ENCODE assay signal across 8 cellular contexts in genomic region chr12:49092086-49092815, GRCh38. TPM values are rescaled to one million over a fixed set of nuclear protein-coding genes. Genes with fewer than 3 reads are reported as not detected.
DNase-seq lines count a peak whose midpoint lies in the region; ATAC-seq and TF ChIP-seq lines count a peak whose summit lies in the region.

No MANE protein-coding gene starts in this region.

- no peaks in the 10 kb centered on the region for H3K9me3 Mint-ChIP-seq in GM23338

- no peaks in the 10 kb centered on the region for H3K9me2 ChIP-seq in GM23338 (ENCODE audit: insufficient read depth)

- no CpG with 5 or more reads among the region's 32 CpGs for WGBS in iPS DF 6.9 (ENCODE audit: insufficient coverage, insufficient read length)

- H3K4me1 ChIP-seq in ACC112 (ENCODE audit: control insufficient read depth, insufficient read depth, low read length, unreplicated experiment) (peaks cover 26% of the 10 kb centered on the region), GM23338 (ENCODE audit: insufficient read depth) (peaks cover 51% of the 10 kb centered on the region), iPS DF 6.9 (ENCODE audit: control insufficient read depth, insufficient read depth, low read length) (peaks cover 11% of the 10 kb centered on the region)

- peaks cover 84% of the 10 kb centered on the region for H3K27me3 Mint-ChIP-seq in GM23338 (ENCODE audit: insufficient read depth, low read depth, poor library complexity)

- H3K4me3 ChIP-seq in ACC112 (ENCODE audit: low read depth, low read length) (peak overlapping the region; percentile 66), GM23338 (peak overlapping the region; percentile 53), iPS DF 6.9 (ENCODE audit: low read length) (peak overlapping the region; percentile 14; the same call in 1 of the 2 replicates)

- H3K27ac ChIP-seq in ACC112 (ENCODE audit: low read depth, low read length) (no peak overlapping the region), GM23338 (ENCODE audit: low read depth) (no peak overlapping the region), iPS DF 6.9 (ENCODE audit: low read length) (no peak overlapping the region)

- H3K36me3 ChIP-seq in ACC112 (ENCODE audit: insufficient read depth, low read length) (no peaks in the 10 kb centered on the region; the same call in 1 of the 2 replicates), GM23338 (ENCODE audit: insufficient read depth) (no peaks in the 10 kb centered on the region), iPS DF 6.9 (ENCODE audit: control insufficient read depth, insufficient read depth, low read length) (peaks cover 3% of the 10 kb centered on the region; the same call in 1 of the 2 replicates)

- H3K4me3 Mint-ChIP-seq in GM23338, result peak overlapping the region; percentile 68

- H3K27me3 ChIP-seq in ACC112 (ENCODE audit: insufficient read depth, low read length), result peaks cover 55% of the 10 kb centered on the region
- peaks cover 92% of the 10 kb centered on the region for H3K27me3 ChIP-seq in GM23338 (ENCODE audit: insufficient read depth)
- H3K27me3 ChIP-seq in iPS DF 6.9 (ENCODE audit: control insufficient read depth, insufficient read depth, low read length), result peaks cover 64% of the 10 kb centered on the region

- H3K9me3 ChIP-seq in iPS DF 6.9 (ENCODE audit: control insufficient read depth, insufficient read depth, low read length), result no peaks in the 10 kb centered on the region

- H2AFZ ChIP-seq in ACC112 (ENCODE audit: low read length, unreplicated experiment), result no peak overlapping the region
- H2AFZ ChIP-seq in GM23338, result peak overlapping the region; percentile 72; the same call in 1 of the 2 replicates

- peaks cover 16% of the 10 kb centered on the region; the same call in 1 of the 2 replicates for H3F3A ChIP-seq in GM23338 (replicated peaks; ENCODE audit: low read depth)

- H3K4me1 Mint-ChIP-seq in GM23338, result peaks cover 53% of the 10 kb centered on the region

- no peaks in the 10 kb centered on the region for H3K79me2 ChIP-seq in ACC112 (ENCODE audit: control insufficient read depth, insufficient read depth, low read length, unreplicated experiment)
- no peaks in the 10 kb centered on the region for H3K79me2 ChIP-seq in GM23338 (replicated peaks; ENCODE audit: insufficient read depth)

- peak; percentile 30 for ATAC-seq in GM23338

- peak overlapping the region; percentile 88 for H3K4me2 ChIP-seq in GM23338

- peak; percentile 49 to 68 for TF ChIP-seq CTCF in GM23338 (conservative IDR thresholded peaks at IDR 0.05; ENCODE audit: low read depth in 2 of 2)

- DNase-seq in GM23338 (ENCODE audit: low spot score), result peak; percentile 90
- peak; percentile 74 for DNase-seq in SK-N-DZ (ENCODE audit: low spot score)
- DNase-seq in activated naive CD8-positive, alpha-beta T cell treated with anti-CD3 and anti-CD28 coated beads, Interleukin-2, amount 50 U/mL, for 16 hours (ENCODE audit: low read depth, low spot score), result peak; percentile 34
- DNase-seq in iPS DF 6.9 (ENCODE audit: low read depth, low spot score), result no peak
- DNase-seq in stimulated activated CD4-positive, alpha-beta T cell treated with anti-CD3 and anti-CD28 coated beads, Interleukin-15, amount 100 ng/mL, for 48 hours (ENCODE audit: low read depth in 2 of 2), result peak; percentile 25 to 56
- no peak for DNase-seq in NCI-H128 (lab: John Stamatoyannopoulos, UW; ENCODE audit: unreplicated experiment)
- DNase-seq in LoVo (ENCODE audit: low spot score), result no peak

- peaks cover 14% of the 10 kb centered on the region for H4K20me1 ChIP-seq in GM23338 (replicated peaks; ENCODE audit: insufficient read depth)

- no peaks in the 10 kb centered on the region; the same call in 2 of the 3 replicates for H3K36me3 Mint-ChIP-seq in GM23338 (ENCODE audit: low read depth)

- no peak overlapping the region for H3K27ac Mint-ChIP-seq in GM23338

TF ChIP-seq in GM23338, 12 proteins besides CTCF, POLR2A, EP300 and RAD21:
- no peak for TF ChIP-seq ZNF462 (CRISPR knock-in tag; IDR thresholded peaks at IDR 0.05)
- no peak for TF ChIP-seq JUNB (IDR thresholded peaks at IDR 0.05; ENCODE audit: unreplicated experiment)
- TF ChIP-seq NANOG (IDR thresholded peaks at IDR 0.05; ENCODE audit: borderline replicate concordance), result no peak
- no peak for TF ChIP-seq STAT1 (IDR thresholded peaks at IDR 0.05; ENCODE audit: unreplicated experiment)
- peak; percentile 27 for TF ChIP-seq EZH2 (IDR thresholded peaks at IDR 0.05; ENCODE audit: low read depth, unreplicated experiment)

RNA-seq across cellular contexts. Expression of gene DHH, which starts 2.4 kb away (rescaled TPM):
- not detected in 2 replicates for total RNA-seq in GM23338 (2014; rRNA removed; shearing (Covaris generic))
- 0.09 TPM in 1 of 2 replicates, not detected in the other for polyA plus RNA-seq in GM23338 (2016; fragmentation: Nextera tagmentation; extraction: Ambion mirVana)
- polyA plus RNA-seq in SK-N-DZ (2014; cell fraction: cytosol; rRNA removed), result 0.21 TPM in 1 of 2 replicates, not detected in the other
- polyA plus RNA-seq in SK-N-DZ (2014; cell fraction: nucleus; rRNA removed), result 0.47 and 1.3 TPM in 2 replicates

RNA-seq across cellular contexts. Expression of gene LMBR1L, which starts 18.4 kb away (rescaled TPM):
- total RNA-seq in GM23338 (2014; rRNA removed; shearing (Covaris generic)), result 33.9 and 57.0 TPM in 2 replicates
- 19.8 and 24.3 TPM in 2 replicates for polyA plus RNA-seq in GM23338 (2016; fragmentation: Nextera tagmentation; extraction: Ambion mirVana)
- polyA plus RNA-seq in SK-N-DZ (2014; cell fraction: cytosol; rRNA removed), result 39.9 and 61.0 TPM in 2 replicates
- polyA plus RNA-seq in SK-N-DZ (2014; cell fraction: nucleus; rRNA removed), result 254 and 255 TPM in 2 replicates

RNA-seq across cellular contexts. Expression of gene RHEBL1, which starts 22.5 kb away (rescaled TPM):
- total RNA-seq in GM23338 (2014; rRNA removed; shearing (Covaris generic)), result 6.7 and 11.8 TPM in 2 replicates
- polyA plus RNA-seq in GM23338 (2016; fragmentation: Nextera tagmentation; extraction: Ambion mirVana), result 9.4 and 10.7 TPM in 2 replicates
- 14.2 and 19.6 TPM in 2 replicates for polyA plus RNA-seq in SK-N-DZ (2014; cell fraction: cytosol; rRNA removed)
- 14.3 and 15.4 TPM in 2 replicates for polyA plus RNA-seq in SK-N-DZ (2014; cell fraction: nucleus; rRNA removed)

RNA-seq across cellular contexts. Expression of gene KMT2D, which starts 31.7 kb away (rescaled TPM):
- total RNA-seq in GM23338 (2014; rRNA removed; shearing (Covaris generic)), result 86.1 and 120 TPM in 2 replicates
- polyA plus RNA-seq in GM23338 (2016; fragmentation: Nextera tagmentation; extraction: Ambion mirVana), result 17.6 and 18.3 TPM in 2 replicates
- 19.0 and 23.0 TPM in 2 replicates for polyA plus RNA-seq in SK-N-DZ (2014; cell fraction: cytosol; rRNA removed)
- 28.8 and 36.1 TPM in 2 replicates for polyA plus RNA-seq in SK-N-DZ (2014; cell fraction: nucleus; rRNA removed)

RNA-seq across cellular contexts. Expression of gene TUBA1B, which starts 38.9 kb away (rescaled TPM):
- total RNA-seq in GM23338 (2014; rRNA removed; shearing (Covaris generic)), result 2,341 and 2,718 TPM in 2 replicates
- 1,008 and 1,116 TPM in 2 replicates for polyA plus RNA-seq in GM23338 (2016; fragmentation: Nextera tagmentation; extraction: Ambion mirVana)
- polyA plus RNA-seq in SK-N-DZ (2014; cell fraction: cytosol; rRNA removed), result 4,089 and 4,487 TPM in 2 replicates
- polyA plus RNA-seq in SK-N-DZ (2014; cell fraction: nucleus; rRNA removed), result 1,364 and 1,619 TPM in 2 replicates

Comparison
In these comparisons a context has a peak if more than half of its experiments do, and no peak if none do; other contexts are left out.
1. H3K4me3 ChIP-seq: peak in every context shown above with its lines; median percentile 66 in ACC112; 53 in GM23338; 14 in iPS DF 6.9.
2. DNase-seq: peak in GM23338 (single experiment), SK-N-DZ (single experiment), activated naive CD8-positive, alpha-beta T cell treated with anti-CD3 and anti-CD28 coated beads, Interleukin-2, amount 50 U/mL, for 16 hours (single experiment) and stimulated activated CD4-positive, alpha-beta T cell treated with anti-CD3 and anti-CD28 coated beads, Interleukin-15, amount 100 ng/mL, for 48 hours (2 of 2); none in iPS DF 6.9 (single experiment), NCI-H128 (single experiment) and LoVo (single experiment).